23 cellular contexts compared by ENCODE assay signal in the genomic region with DNA sequence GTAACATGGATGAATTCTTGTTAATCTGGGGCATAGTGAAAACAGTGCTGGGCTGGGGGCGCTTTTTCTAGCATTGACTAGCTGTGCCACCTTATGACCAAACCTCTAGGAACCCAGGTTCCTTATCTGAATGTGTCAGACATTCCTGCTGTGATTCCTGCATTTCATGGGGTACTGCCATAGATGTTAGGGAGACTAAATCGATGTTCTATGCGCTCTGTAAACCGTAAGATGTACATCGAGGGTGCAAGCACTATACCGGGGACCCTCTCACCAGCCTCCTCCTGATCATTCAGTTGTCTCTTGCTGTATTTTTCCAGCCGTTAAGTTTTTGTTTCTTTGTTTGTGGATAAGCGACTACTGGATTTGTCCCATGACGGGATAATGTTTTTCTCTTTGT.
"Had no signal": no experiment of that assay in that cellular context is flagged by ENCODE, and none has a peak within 500 bp of the region (broad histone marks: within the 10 kb centered on the region; RNA-seq: fewer than 3 reads in every experiment).

No MANE protein-coding gene starts in this region.

- H3K4me3 Mint-ChIP-seq: IgD-negative memory B cell had no signal

- H3K4me1 ChIP-seq: SJSA1 had no signal

- H3K4me1 Mint-ChIP-seq: IgD-negative memory B cell had no signal

- H3K27ac Mint-ChIP-seq: IgD-negative memory B cell had no signal

- ATAC-seq: K562 had no signal

- H3K36me3 Mint-ChIP-seq: IgD-negative memory B cell had no signal

- H3K4me3 ChIP-seq: K562, SJSA1, SK-N-MC had no signal

- H3K36me3 ChIP-seq: SJSA1 had no signal

- DNase-seq: Kasumi-1, MM.1S, NCI-H1092 treated with DMSO at 0.1 percent for 48 hours, NCI-H1436, NCI-H187, NCI-H2029, NCI-H2081 treated with DMSO at 0.1 percent for 48 hours, NCI-H2171, NCI-H226, NCI-H446, NCI-H510A, NCI-H524 treated with DMSO at 0.1 percent for 48 hours, NCI-H69, NCI-H774, Right ventricle myocardium superior, RPMI8226, SIG-M5 had no signal

- H3K27ac ChIP-seq: HL-60, KMS-11, SJSA1, SK-N-MC had no signal

- H3K9me3 Mint-ChIP-seq: IgD-negative memory B cell had no signal

- H3K9me3 ChIP-seq: SJSA1 had no signal
